8 cellular contexts compared by ENCODE assay signal in genomic region chr3:56681963-56682457, GRCh38. TPM values are rescaled to one million over a fixed set of nuclear protein-coding genes. Genes with fewer than 3 reads are reported as not detected.
DNase-seq lines count a peak whose midpoint lies in the region; ATAC-seq, FAIRE-seq and TF ChIP-seq lines count a peak whose summit lies in the region.

No MANE protein-coding gene starts in this region.

- peaks cover 42% of the 10 kb centered on the region for H3K4me1 ChIP-seq in HepG2 (ENCODE audit: insufficient read depth, low read length)
- peaks cover 0 to 32% (median 22%) of the 10 kb centered on the region in 4 donors for H3K4me1 ChIP-seq in tibial artery

- H3K9ac ChIP-seq in HepG2 (ENCODE audit: insufficient read depth, low read depth, low read length) = peak overlapping the region; percentile 97

- H3K4me1 Mint-ChIP-seq in activated naive CD4-positive, alpha-beta T cell treated with anti-CD3 and anti-CD28 coated beads, Interleukin-2, amount 10 ng/mL, durations not matched to agents 7 days and 5 days = peaks cover 52% of the 10 kb centered on the region
- H3K4me1 Mint-ChIP-seq in activated naive CD8-positive, alpha-beta T cell treated with anti-CD3 and anti-CD28 coated beads, Interleukin-2, amount 50 U/mL, for 24 hours = peaks cover 46% of the 10 kb centered on the region

- H3K9me3 Mint-ChIP-seq in activated naive CD4-positive, alpha-beta T cell treated with anti-CD3 and anti-CD28 coated beads, Interleukin-2, amount 10 ng/mL, durations not matched to agents 7 days and 5 days = peaks cover 8% of the 10 kb centered on the region
- H3K9me3 Mint-ChIP-seq in activated naive CD8-positive, alpha-beta T cell treated with anti-CD3 and anti-CD28 coated beads, Interleukin-2, amount 50 U/mL, for 24 hours = peaks cover 11% of the 10 kb centered on the region

- BruUV-seq in HepG2 (replicated peaks; lab: Mats Ljungman, UMichigan) = no TSS peak

- H3K4me2 ChIP-seq in HepG2 (ENCODE audit: low read depth, low read length) = peak overlapping the region; percentile 86

- ATAC-seq in activated naive CD8-positive, alpha-beta T cell treated with anti-CD3 and anti-CD28 coated beads, Interleukin-2, amount 50 U/mL, for 24 hours = no peak
- ATAC-seq in HepG2 = peak; percentile 6; the same call in 1 of the 3 replicates
- no peak for ATAC-seq in HG02981 (IDR thresholded peaks at IDR 0.05; ENCODE audit: unreplicated experiment)

- no peak for DNase-seq in activated naive CD4-positive, alpha-beta T cell treated with anti-CD3 and anti-CD28 coated beads, Interleukin-2, amount 10 ng/mL, durations not matched to agents 7 days and 5 days
- no peak for DNase-seq in activated naive CD4-positive, alpha-beta T cell treated with anti-CD3 and anti-CD28 coated beads, Interleukin-2, amount 50 U/mL, for 16 hours
- DNase-seq in activated naive CD8-positive, alpha-beta T cell treated with anti-CD3 and anti-CD28 coated beads, Interleukin-2, amount 50 U/mL, for 24 hours = no peak
- DNase-seq in HepG2 (ENCODE audit: low spot score) = no peak
- no peak for DNase-seq in tibial artery
- no peak for DNase-seq in CD1c-positive myeloid dendritic cell (ENCODE audit: extremely low spot score)
- no peak for DNase-seq in inferior parietal cortex (ENCODE audit: extremely low spot score)

- H3K79me2 ChIP-seq in HepG2 (ENCODE audit: insufficient read depth, low read length) = peaks cover 40% of the 10 kb centered on the region

- FAIRE-seq in HepG2 (lab: Jason Lieb, UNC) = no peak

- TF ChIP-seq EP300 in HepG2 (IDR thresholded peaks at IDR 0.05; ENCODE audit: low read depth in 2 of 2, low read length in 2 of 2) (no peak), HepG2 (CRISPR knock-in tag; IDR thresholded peaks at IDR 0.05; ENCODE audit: borderline replicate concordance) (no peak)

- no peaks in the 10 kb centered on the region for H3K9me3 ChIP-seq in HepG2 (ENCODE audit: low read length)
- H3K9me3 ChIP-seq in tibial artery = no peaks in the 10 kb centered on the region

- H3K36me3 ChIP-seq in HepG2 (replicated peaks in 1 of 2; ENCODE audit: control insufficient read depth in 1 of 2, insufficient read depth in 2 of 2, low read length in 2 of 2) (no peaks in the 10 kb centered on the region; a peak in 1 of 5 replicates), tibial artery (no peaks in the 10 kb centered on the region)

- POLR2A ChIA-PET in HepG2 (lab: Yijun Ruan, JAX) = interaction anchor here (0.6 to 2.0 kb wide), 9 partner anchors 8 to 309 kb away, joined by 3 to 15 read pairs (median 4); partner anchors contain the start of gene ARHGEF3

- TF ChIP-seq POLR2A in HepG2 (IDR thresholded peaks at IDR 0.05; ENCODE audit: insufficient read depth in 1 of 2, low read depth in 2 of 2, low read length in 2 of 2) = no peak

- H3K27me3 Mint-ChIP-seq in activated naive CD4-positive, alpha-beta T cell treated with anti-CD3 and anti-CD28 coated beads, Interleukin-2, amount 10 ng/mL, durations not matched to agents 7 days and 5 days = peaks cover 6% of the 10 kb centered on the region
- no peaks in the 10 kb centered on the region for H3K27me3 Mint-ChIP-seq in activated naive CD8-positive, alpha-beta T cell treated with anti-CD3 and anti-CD28 coated beads, Interleukin-2, amount 50 U/mL, for 24 hours

- peak overlapping the region; percentile 98 for H3K27ac Mint-ChIP-seq in activated naive CD4-positive, alpha-beta T cell treated with anti-CD3 and anti-CD28 coated beads, Interleukin-2, amount 10 ng/mL, durations not matched to agents 7 days and 5 days
- H3K27ac Mint-ChIP-seq in activated naive CD8-positive, alpha-beta T cell treated with anti-CD3 and anti-CD28 coated beads, Interleukin-2, amount 50 U/mL, for 24 hours = peak overlapping the region; percentile 91

- H4K20me1 ChIP-seq in HepG2 (ENCODE audit: insufficient read depth, low read length) = no peaks in the 10 kb centered on the region

- in situ Hi-C loops in HepG2 (cut with HindIII; ENCODE audit: extremely low pct_ligation_motif_present, low pct_unique_long_range_greater_than_20kb) = no loop called here

- H3K27me3 ChIP-seq in HepG2 (ENCODE audit: control insufficient read depth in 1 of 2, insufficient read depth in 2 of 2, low read length in 2 of 2) (no peaks in the 10 kb centered on the region), tibial artery (no peaks in the 10 kb centered on the region)

- peak overlapping the region; percentile 92 for H3K4me3 Mint-ChIP-seq in activated naive CD4-positive, alpha-beta T cell treated with anti-CD3 and anti-CD28 coated beads, Interleukin-2, amount 10 ng/mL, durations not matched to agents 7 days and 5 days
- peak overlapping the region; percentile 95 for H3K4me3 Mint-ChIP-seq in activated naive CD8-positive, alpha-beta T cell treated with anti-CD3 and anti-CD28 coated beads, Interleukin-2, amount 50 U/mL, for 24 hours

- H2AFZ ChIP-seq in HepG2 (ENCODE audit: low read length) = no peak overlapping the region

- peaks cover 56% of the 10 kb centered on the region for H3K36me3 Mint-ChIP-seq in activated naive CD4-positive, alpha-beta T cell treated with anti-CD3 and anti-CD28 coated beads, Interleukin-2, amount 10 ng/mL, durations not matched to agents 7 days and 5 days
- peaks cover 51% of the 10 kb centered on the region for H3K36me3 Mint-ChIP-seq in activated naive CD8-positive, alpha-beta T cell treated with anti-CD3 and anti-CD28 coated beads, Interleukin-2, amount 50 U/mL, for 24 hours (ENCODE audit: low read depth)

- CTCF ChIA-PET in activated naive CD4-positive, alpha-beta T cell treated with anti-CD3 and anti-CD28 coated beads, Interleukin-2, amount 10 ng/mL, durations not matched to agents 7 days and 5 days (lab: Charles Lee) = interaction anchor here (1.5 to 1.6 kb wide), 2 partner anchors 11 to 20 kb away, joined by 5 to 6 read pairs; no protein-coding TSS in a partner anchor
- CTCF ChIA-PET in HepG2 (lab: Yijun Ruan, JAX; ENCODE audit: low intra/inter-chr PET ratio, low total read pairs) = no interaction called here

- intact Hi-C loops in HepG2 (cut with micrococcal nuclease; ENCODE audit: unreplicated experiment) = no loop called here
- intact Hi-C loops in tibial artery (cut with DNase I; ENCODE audit: low total_unique reads) = no loop called here

- H3K4me3 ChIP-seq in HepG2 (replicated peaks in 1 of 3; ENCODE audit: insufficient read depth in 1 of 3, low read depth in 2 of 3, low read length in 3 of 3) (peak overlapping the region; percentile 73 to 86 (median 78)), tibial artery (peak overlapping the region; percentile 76 to 78)

- H3K27ac ChIP-seq in HepG2 (ENCODE audit: extremely low read length, insufficient read depth, low read length) = peak overlapping the region; percentile 97
- H3K27ac ChIP-seq in tibial artery = peak overlapping the region; percentile 97

- 7% methylated on average over 7 of the region's 10 CpGs for WGBS in HepG2 (ENCODE audit: low lambda C conversion rate)

- no peak for TF ChIP-seq CTCF in HepG2 (CRISPR knock-in tag; IDR thresholded peaks at IDR 0.05)
- TF ChIP-seq CTCF in tibial artery (IDR thresholded peaks at IDR 0.05) = no peak

- no peak for TF ChIP-seq RAD21 in HepG2 (CRISPR knock-in tag; IDR thresholded peaks at IDR 0.05)

TF ChIP-seq in HepG2, 621 proteins besides CTCF, POLR2A, EP300 and RAD21:
- TF ChIP-seq ZNF331 (CRISPR knock-in tag; IDR thresholded peaks at IDR 0.05) (0 out of 2 replicates have a peak, but pooled peaks have one; percentile 9), SMAD3 (CRISPR knock-in tag; IDR thresholded peaks at IDR 0.05) (peak; percentile 10), PTBP1 (IDR thresholded peaks at IDR 0.05; ENCODE audit: low read depth, low read length, poor library complexity, severe bottlenecking) (no peak), ELF1 (CRISPR knock-in tag; IDR thresholded peaks at IDR 0.05) (0 out of 2 replicates have a peak, but pooled peaks have one; percentile 25), ZNF644 (CRISPR knock-in tag; IDR thresholded peaks at IDR 0.05; ENCODE audit: low read depth) (0 out of 2 replicates have a peak, but pooled peaks have one; percentile 20)
TF ChIP-seq in HepG2: peak in this region for 4.

RNA-seq across cellular contexts. Expression of gene TASOR, which starts 1.1 kb away (rescaled TPM):
- 32.5 and 61.1 TPM in 2 replicates for total RNA-seq in HepG2 (2016; rRNA removed; fragmentation: Illumina TruSeq; extraction: Trizol)
- 21.3 and 34.0 TPM in 2 replicates for total RNA-seq in HepG2 (2016; cell fraction: cytosol; rRNA removed; fragmentation: Illumina TruSeq; extraction: Trizol; ENCODE audit: low read depth)
- total RNA-seq in HepG2 (2016; cell fraction: insoluble cytoplasmic fraction; rRNA removed; fragmentation: Illumina TruSeq; extraction: Trizol) = 30.4 and 60.4 TPM in 2 replicates
- 24.0 and 25.0 TPM in 2 replicates for total RNA-seq in HepG2 (2016; cell fraction: membrane; rRNA removed; fragmentation: Illumina TruSeq; extraction: Trizol)
- 32.7 and 38.9 TPM in 2 replicates for total RNA-seq in HepG2 (2016; cell fraction: nucleus; rRNA removed; fragmentation: Illumina TruSeq; extraction: Trizol)
- 15.2 and 20.1 TPM in 2 replicates for polyA plus RNA-seq in HepG2 (2011; rRNA removed)
- polyA plus RNA-seq in HepG2 (2011; cell fraction: cytosol; rRNA removed) = 7.9 and 9.9 TPM in 2 replicates
- 11.4 and 15.3 TPM in 2 replicates for polyA plus RNA-seq in HepG2 (2011; cell fraction: nucleus; rRNA removed)
- polyA plus RNA-seq in HepG2 (2012) = 18.5 and 21.0 TPM in 2 replicates
- 2.2 and 2.4 TPM in 2 replicates for polyA plus RNA-seq in HepG2 (2016; cell fraction: cytosol; fragmentation: Illumina TruSeq; extraction: Trizol; ENCODE audit: low read depth)
- polyA plus RNA-seq in HepG2 (2016; cell fraction: insoluble cytoplasmic fraction; fragmentation: Illumina TruSeq; extraction: Trizol; ENCODE audit: low read depth) = 38.1 and 43.7 TPM in 2 replicates
- 7.2 and 8.1 TPM in 2 replicates for polyA plus RNA-seq in HepG2 (2016; cell fraction: membrane; fragmentation: Illumina TruSeq; extraction: Trizol; ENCODE audit: low read depth)
- 48.9 and 56.1 TPM in 2 replicates for polyA plus RNA-seq in HepG2 (2016; cell fraction: nucleus; fragmentation: Illumina TruSeq; extraction: Trizol; ENCODE audit: insufficient read depth, low read depth)
- 16.0 and 39.7 TPM in 2 replicates for polyA minus RNA-seq in HepG2 (2011; rRNA and poly(A)+ RNA removed; ENCODE audit: low replicate concordance)
- polyA minus RNA-seq in HepG2 (2011; cell fraction: cytosol; rRNA and poly(A)+ RNA removed) = 28.3 and 33.1 TPM in 2 replicates
- polyA minus RNA-seq in HepG2 (2011; cell fraction: nucleus; rRNA and poly(A)+ RNA removed) = 54.3 and 59.6 TPM in 2 replicates
